ENCODE assay signal across 29 cellular contexts in genomic region chr4:126969360-126969759, GRCh38.
"Had no signal": no experiment of that assay in that cellular context is flagged by ENCODE, and none has a peak within 500 bp of the region (broad histone marks: within the 10 kb centered on the region; RNA-seq: fewer than 3 reads in every experiment).

No MANE protein-coding gene starts in this region.

- DNase-seq: activated CD8-positive, alpha-beta memory T cell treated with anti-CD3 and anti-CD28 coated beads for 24 hours; activated CD8-positive, alpha-beta memory T cell treated with anti-CD3 and anti-CD28 coated beads, Interleukin-2, amount 50 U/mL, for 4 hours; activated T-cell treated with anti-CD3 and anti-CD28 coated beads, Interleukin-2, amount 50 U/mL, for 24 hours; aorta; endodermal cell; foreskin fibroblast; heart right ventricle; kidney; naive thymus-derived CD8-positive, alpha-beta T cell; ovary; stimulated activated CD4-positive, alpha-beta T cell treated with anti-CD3 and anti-CD28 coated beads, Interleukin-15, amount 100 ng/mL, for 24 hours; stomach; T-helper 1 cell; T-helper 9 cell; transverse colon had no signal

- H3K36me3 Mint-ChIP-seq: activated naive CD4-positive, alpha-beta T cell treated with anti-CD3 and anti-CD28 coated beads, Interleukin-2, amount 50 U/mL, for 72 hours; mesothelial cell of epicardium; naive thymus-derived CD8-positive, alpha-beta T cell; stimulated activated memory B cell treated with anti-CD40 and anti-IgM and Interleukin-4, amounts not matched to agents 10 μg/mL and 1 μg/mL and 100 μg/mL, for 72 hours; WTC11 had no signal

- H3K27me3 Mint-ChIP-seq: activated T-cell treated with anti-CD3 and anti-CD28 coated beads, Interleukin-2, amount 50 U/mL, for 24 hours; activated T-helper 17 cell treated with anti-CD3 and anti-CD28 coated beads, Interleukin-2, amount 50 U/mL, for 72 hours; naive thymus-derived CD8-positive, alpha-beta T cell; stimulated activated memory B cell treated with anti-CD40 and anti-IgM and Interleukin-4, amounts not matched to agents 10 μg/mL and 1 μg/mL and 100 μg/mL, for 72 hours had no signal

- H3K36me3 ChIP-seq: heart right ventricle, ovary, prostate gland, right atrium auricular region, stomach, transverse colon had no signal

- FAIRE-seq: bronchial epithelial cell, kidney, urothelium cell line had no signal

- H3K27me3 ChIP-seq: heart right ventricle, ovary, right atrium auricular region, stomach, transverse colon had no signal

- H3K27ac ChIP-seq: coronary artery, epithelial cell of prostate, ovary, prostate gland, right atrium auricular region, skin epidermis had no signal

- H3K9me3 ChIP-seq: heart right ventricle, ovary, prostate gland, right atrium auricular region, stomach, transverse colon had no signal

- ATAC-seq: activated naive CD4-positive, alpha-beta T cell treated with anti-CD3 and anti-CD28 coated beads, Interleukin-2, amount 50 U/mL, for 72 hours; activated T-helper 17 cell treated with anti-CD3 and anti-CD28 coated beads, Interleukin-2, amount 50 U/mL, for 72 hours; left lobe of liver; naive thymus-derived CD8-positive, alpha-beta T cell; stimulated activated memory B cell treated with anti-CD40 and anti-IgM and Interleukin-4, amounts not matched to agents 10 μg/mL and 1 μg/mL and 100 μg/mL, for 72 hours; WTC11 had no signal

- H3K4me3 Mint-ChIP-seq: activated T-cell treated with anti-CD3 and anti-CD28 coated beads, Interleukin-2, amount 50 U/mL, for 24 hours; activated T-helper 17 cell treated with anti-CD3 and anti-CD28 coated beads, Interleukin-2, amount 50 U/mL, for 72 hours; endodermal cell; mesothelial cell of epicardium; naive thymus-derived CD8-positive, alpha-beta T cell; stimulated activated memory B cell treated with anti-CD40 and anti-IgM and Interleukin-4, amounts not matched to agents 10 μg/mL and 1 μg/mL and 100 μg/mL, for 72 hours; WTC11 had no signal

- H3K9me3 Mint-ChIP-seq: endodermal cell, mesothelial cell of epicardium had no signal

- H3K4me3 ChIP-seq: coronary artery, heart right ventricle, lung, ovary, prostate gland, right atrium auricular region, skin epidermis, stomach, transverse colon had no signal

- H3K27ac Mint-ChIP-seq: activated naive CD4-positive, alpha-beta T cell treated with anti-CD3 and anti-CD28 coated beads, Interleukin-2, amount 50 U/mL, for 72 hours; activated T-cell treated with anti-CD3 and anti-CD28 coated beads, Interleukin-2, amount 50 U/mL, for 24 hours; activated T-helper 17 cell treated with anti-CD3 and anti-CD28 coated beads, Interleukin-2, amount 50 U/mL, for 72 hours; endodermal cell; mesothelial cell of epicardium; naive thymus-derived CD8-positive, alpha-beta T cell; stimulated activated memory B cell treated with anti-CD40 and anti-IgM and Interleukin-4, amounts not matched to agents 10 μg/mL and 1 μg/mL and 100 μg/mL, for 72 hours; WTC11 had no signal

- H3K4me1 Mint-ChIP-seq: activated T-helper 17 cell treated with anti-CD3 and anti-CD28 coated beads, Interleukin-2, amount 50 U/mL, for 72 hours; endodermal cell; naive thymus-derived CD8-positive, alpha-beta T cell; stimulated activated memory B cell treated with anti-CD40 and anti-IgM and Interleukin-4, amounts not matched to agents 10 μg/mL and 1 μg/mL and 100 μg/mL, for 72 hours had no signal

- H3K4me1 ChIP-seq: heart right ventricle, prostate gland, right atrium auricular region, stomach had no signal
